Comparison of ENCODE assay signal across 27 cellular contexts in genomic region chr22:47259990-47260389, GRCh38.
DNase-seq lines count a peak whose midpoint lies in the region; ATAC-seq and TF ChIP-seq lines count a peak whose summit lies in the region.
"Had no signal": no experiment of that assay in that cellular context is flagged by ENCODE, and none has a peak within 500 bp of the region (broad histone marks: within the 10 kb centered on the region; RNA-seq: fewer than 3 reads in every experiment).

No MANE protein-coding gene starts in this region.

- no peaks in the 10 kb centered on the region for H3K4me1 Mint-ChIP-seq in endothelial cell (ENCODE audit: unreplicated experiment)
- H3K4me1 Mint-ChIP-seq: activated T-helper 17 cell treated with anti-CD3 and anti-CD28 coated beads, Interleukin-2, amount 50 U/mL, for 72 hours had no signal

- TF ChIP-seq CTCF in OCI-LY3 (IDR thresholded peaks at IDR 0.05; ENCODE audit: low read depth, low read length) (no peak), endothelial cell (IDR thresholded peaks at IDR 0.05; ENCODE audit: unreplicated experiment) (no peak)

- H3K9me3 ChIP-seq in OCI-LY3 (ENCODE audit: insufficient read depth, low read length) = 0 out of 2 replicates have a peak, but pooled peaks cover 7% of the 10 kb centered on the region
- H3K9me3 ChIP-seq: breast epithelium, psoas muscle, SJCRH30, uterus had no signal

- peaks cover 7% of the 10 kb centered on the region for H3K27me3 Mint-ChIP-seq in endothelial cell (ENCODE audit: unreplicated experiment)

- peaks cover 54% of the 10 kb centered on the region for H3K9me3 Mint-ChIP-seq in endothelial cell (ENCODE audit: unreplicated experiment)
- H3K9me3 Mint-ChIP-seq: activated naive CD4-positive, alpha-beta T cell treated with anti-CD3 and anti-CD28 coated beads, Interleukin-2, amount 50 U/mL, for 72 hours; activated T-helper 17 cell treated with anti-CD3 and anti-CD28 coated beads, Interleukin-2, amount 50 U/mL, for 72 hours had no signal

- H3K79me2 ChIP-seq in OCI-LY3 (ENCODE audit: low read length) = no peaks in the 10 kb centered on the region

- DNase-seq in DMS79 treated with DMSO at 0.1 percent for 48 hours (lab: John Stamatoyannopoulos, UW) (peak; percentile 62), HT1080 (ENCODE audit: low read depth) (peak; percentile 41), endothelial cell (ENCODE audit: low spot score) (no peak), NCI-H187 (lab: John Stamatoyannopoulos, UW) (no peak), SIG-M5 (lab: John Stamatoyannopoulos, UW) (no peak), Right ventricle myocardium inferior (ENCODE audit: missing footprints) (no peak)
- DNase-seq: activated CD4-positive, alpha-beta T cell treated with anti-CD3 and anti-CD28 coated beads, Interleukin-2, amount 50 U/mL, for 48 hours; activated CD8-positive, alpha-beta memory T cell treated with anti-CD3 and anti-CD28 coated beads, Interleukin-2, amount 50 U/mL, for 4 hours; C1 segment of cervical spinal cord; GM23248; KG1; naive B cell; NCI-H1048; NCI-H187 treated with DMSO at 0.1 percent for 48 hours; NCI-H748 treated with DMSO at 0.1 percent for 48 hours; nucleus accumbens; psoas muscle; stimulated activated naive CD4-positive, alpha-beta T cell; uterus had no signal

- no peak overlapping the region for H3K9ac ChIP-seq in OCI-LY3 (ENCODE audit: low read length)
- H3K9ac ChIP-seq: GM23248 had no signal

- H3K4me3 ChIP-seq in OCI-LY3 (ENCODE audit: low read length) = no peak overlapping the region
- H3K4me3 ChIP-seq: breast epithelium, GM23248, psoas muscle, SJCRH30, uterus had no signal

- H3K27ac ChIP-seq in OCI-LY3 (ENCODE audit: low read length) = no peak overlapping the region
- H3K27ac ChIP-seq: breast epithelium, GM23248, psoas muscle, SJCRH30, uterus had no signal

- H4K20me1 ChIP-seq in OCI-LY3 (ENCODE audit: insufficient read depth, low read length) = no peaks in the 10 kb centered on the region

- 0 out of 2 replicates have a peak overlapping the region, but pooled peaks have one; percentile 31 for H2AFZ ChIP-seq in OCI-LY3 (ENCODE audit: low read depth, low read length)
- H2AFZ ChIP-seq: GM23248 had no signal

- no peak overlapping the region for H3K4me3 Mint-ChIP-seq in endothelial cell (ENCODE audit: unreplicated experiment)
- H3K4me3 Mint-ChIP-seq: activated T-helper 17 cell treated with anti-CD3 and anti-CD28 coated beads, Interleukin-2, amount 50 U/mL, for 72 hours; naive B cell had no signal

- H3K27ac Mint-ChIP-seq in endothelial cell (ENCODE audit: unreplicated experiment) = peak overlapping the region; percentile 30
- H3K27ac Mint-ChIP-seq: activated naive CD4-positive, alpha-beta T cell treated with anti-CD3 and anti-CD28 coated beads, Interleukin-2, amount 50 U/mL, for 72 hours; activated T-helper 17 cell treated with anti-CD3 and anti-CD28 coated beads, Interleukin-2, amount 50 U/mL, for 72 hours had no signal

- no peak overlapping the region for H3K4me2 ChIP-seq in OCI-LY3 (ENCODE audit: low read length)

- no peak for ATAC-seq in HG03095 (IDR thresholded peaks at IDR 0.05; ENCODE audit: unreplicated experiment)
- no peak for ATAC-seq in Right ventricle myocardium inferior
- ATAC-seq: activated CD4-positive, CD25-positive, alpha-beta regulatory T cell treated with anti-CD3 and anti-CD28 coated beads, Interleukin-2, amount 50 U/mL, for 24 hours; activated naive CD4-positive, alpha-beta T cell treated with anti-CD3 and anti-CD28 coated beads, Interleukin-2, amount 50 U/mL, for 72 hours; activated T-helper 17 cell treated with anti-CD3 and anti-CD28 coated beads, Interleukin-2, amount 50 U/mL, for 72 hours; left lobe of liver; psoas muscle had no signal

- no peaks in the 10 kb centered on the region for H3K36me3 ChIP-seq in OCI-LY3 (replicated peaks; ENCODE audit: low read depth, low read length)
- H3K36me3 ChIP-seq: breast epithelium, SJCRH30, uterus had no signal

- peaks cover 5% of the 10 kb centered on the region for H3K36me3 Mint-ChIP-seq in endothelial cell (ENCODE audit: low read depth, unreplicated experiment)
- H3K36me3 Mint-ChIP-seq: activated naive CD4-positive, alpha-beta T cell treated with anti-CD3 and anti-CD28 coated beads, Interleukin-2, amount 50 U/mL, for 72 hours; naive B cell had no signal

- intact Hi-C loops in Right ventricle myocardium inferior (cut with DNase I) = no loop called here

- no peaks in the 10 kb centered on the region for H3K4me1 ChIP-seq in OCI-LY3 (ENCODE audit: low read length)
- H3K4me1 ChIP-seq: breast epithelium, psoas muscle, SJCRH30, uterus had no signal

- 0 out of 2 replicates have a peak, but pooled peaks cover 6% of the 10 kb centered on the region for H3K27me3 ChIP-seq in OCI-LY3 (ENCODE audit: low read depth, low read length)
- H3K27me3 ChIP-seq: SJCRH30, uterus had no signal

Comparison
In these comparisons a context has a peak if more than half of its experiments do, and no peak if none do; other contexts are left out.
1. DNase-seq: peak in DMS79 treated with DMSO at 0.1 percent for 48 hours (single experiment) and HT1080 (single experiment); none in endothelial cell (single experiment), NCI-H187 (0 of 2), SIG-M5 (single experiment) and Right ventricle myocardium inferior (single experiment).